30 cellular contexts compared by ENCODE assay signal in the genomic region with DNA sequence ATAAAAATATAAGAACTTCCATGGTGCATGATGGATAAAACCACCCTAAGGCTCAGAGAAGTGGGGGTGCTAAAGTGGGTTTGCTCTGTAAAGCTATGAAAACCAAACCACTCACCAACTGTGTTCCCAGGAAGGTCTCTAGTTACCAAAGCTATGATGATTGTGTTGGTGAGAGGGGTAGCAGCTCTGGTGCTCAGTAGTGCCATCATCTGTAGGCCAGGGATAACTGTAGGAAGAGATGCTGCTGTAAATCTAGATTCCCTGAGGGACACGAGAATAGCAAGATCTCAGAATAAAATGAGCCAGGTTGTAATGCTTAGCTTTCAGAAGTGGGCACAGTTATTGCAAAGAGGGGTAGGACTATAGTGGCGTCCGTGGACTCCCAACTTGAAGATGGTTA.
"Had no signal": no experiment of that assay in that cellular context is flagged by ENCODE, and none has a peak within 500 bp of the region (broad histone marks: within the 10 kb centered on the region; RNA-seq: fewer than 3 reads in every experiment).

No MANE protein-coding gene starts in this region.

- DNase-seq: activated CD4-positive, alpha-beta T cell treated with anti-CD3 and anti-CD28 coated beads for 4 hours; activated CD4-positive, alpha-beta T cell treated with anti-CD3 and anti-CD28 coated beads, Interleukin-2, amount 50 U/mL, for 4 hours; activated CD8-positive, alpha-beta memory T cell treated with anti-CD3 and anti-CD28 coated beads for 24 hours; activated effector memory CD4-positive, alpha-beta T cell treated with anti-CD3 and anti-CD28 coated beads, Interleukin-2, amount 50 U/mL, for 16 hours; activated naive CD4-positive, alpha-beta T cell treated with anti-CD3 and anti-CD28 coated beads for 36 hours; activated naive CD8-positive, alpha-beta T cell treated with anti-CD3 and anti-CD28 coated beads for 36 hours; activated T-cell treated with anti-CD3 and anti-CD28 coated beads, Interleukin-2, amount 50 U/mL, for 1 hour; adrenal gland; aorta; body of pancreas; cerebellar nuclear complex; dorsolateral prefrontal cortex; effector memory CD4-positive, alpha-beta T cell; erythroblast; heart left ventricle; hypothalamus; kidney glomerular epithelial cell; left lung; lower lobe of right lung; mucosa of descending colon; posterior cingulate gyrus; right cardiac atrium; spleen; stimulated activated naive CD4-positive, alpha-beta T cell had no signal

- H3K27ac Mint-ChIP-seq: activated naive CD4-positive, alpha-beta T cell treated with anti-CD3 and anti-CD28 coated beads for 36 hours; activated naive CD8-positive, alpha-beta T cell treated with anti-CD3 and anti-CD28 coated beads for 36 hours; activated T-helper 1 cell treated with anti-CD3 and anti-CD28 coated beads, Interleukin-12 subunit alpha, Interleukin-12 subunit beta, Interleukin-2, Interleukin-4 antibody, amounts not matched to agents 30 ng/mL and 10 ng/mL and 1 ng/mL, durations not matched to agents 14 hours and 24 hours and 36 hours; natural killer cell treated with Interleukin-12 subunit alpha and Interleukin-12 subunit beta and Interleukin-15 and Interleukin-18, amount 100 ng/mL, for 72 hours; T-helper 2 cell treated with Interferon-gamma antibody and Interleukin-4, amounts not matched to agents 5 μg/mL and 100 μg/mL, for 36 hours had no signal

- H3K27me3 ChIP-seq: adrenal gland, body of pancreas, cardiac muscle cell, dorsolateral prefrontal cortex, tibial nerve had no signal

- H3K36me3 Mint-ChIP-seq: activated naive CD8-positive, alpha-beta T cell treated with anti-CD3 and anti-CD28 coated beads for 36 hours had no signal

- H3K9me3 Mint-ChIP-seq: activated naive CD4-positive, alpha-beta T cell treated with anti-CD3 and anti-CD28 coated beads for 36 hours; natural killer cell treated with Interleukin-12 subunit alpha and Interleukin-12 subunit beta and Interleukin-15 and Interleukin-18, amount 100 ng/mL, for 72 hours had no signal

- H3K4me1 Mint-ChIP-seq: activated naive CD8-positive, alpha-beta T cell treated with anti-CD3 and anti-CD28 coated beads for 36 hours had no signal

- H3K4me3 Mint-ChIP-seq: activated naive CD4-positive, alpha-beta T cell treated with anti-CD3 and anti-CD28 coated beads for 36 hours; activated naive CD8-positive, alpha-beta T cell treated with anti-CD3 and anti-CD28 coated beads for 36 hours; activated T-helper 1 cell treated with anti-CD3 and anti-CD28 coated beads, Interleukin-12 subunit alpha, Interleukin-12 subunit beta, Interleukin-2, Interleukin-4 antibody, amounts not matched to agents 30 ng/mL and 10 ng/mL and 1 ng/mL, durations not matched to agents 14 hours and 24 hours and 36 hours; natural killer cell treated with Interleukin-12 subunit alpha and Interleukin-12 subunit beta and Interleukin-15 and Interleukin-18, amount 100 ng/mL, for 72 hours; T-helper 2 cell treated with Interferon-gamma antibody and Interleukin-4, amounts not matched to agents 5 μg/mL and 100 μg/mL, for 36 hours had no signal

- H3K27ac ChIP-seq: adrenal gland, body of pancreas, cardiac muscle cell, coronary artery, dorsolateral prefrontal cortex, heart left ventricle, left lung, lower lobe of right lung, spleen, tibial nerve had no signal

- H3K4me3 ChIP-seq: adrenal gland, body of pancreas, cardiac muscle cell, coronary artery, dorsolateral prefrontal cortex, heart left ventricle, left lung, lower lobe of right lung, mucosa of descending colon, spleen, tibial nerve had no signal

- H3K36me3 ChIP-seq: adrenal gland, cardiac muscle cell, heart left ventricle, left lung, lower lobe of right lung, spleen, tibial nerve had no signal

- H3K4me1 ChIP-seq: adrenal gland, body of pancreas, heart left ventricle, left lung, lower lobe of right lung, spleen, tibial nerve had no signal

- H3K9me3 ChIP-seq: adrenal gland, body of pancreas, heart left ventricle, left lung, lower lobe of right lung, mucosa of descending colon had no signal
